In the genomic region with DNA sequence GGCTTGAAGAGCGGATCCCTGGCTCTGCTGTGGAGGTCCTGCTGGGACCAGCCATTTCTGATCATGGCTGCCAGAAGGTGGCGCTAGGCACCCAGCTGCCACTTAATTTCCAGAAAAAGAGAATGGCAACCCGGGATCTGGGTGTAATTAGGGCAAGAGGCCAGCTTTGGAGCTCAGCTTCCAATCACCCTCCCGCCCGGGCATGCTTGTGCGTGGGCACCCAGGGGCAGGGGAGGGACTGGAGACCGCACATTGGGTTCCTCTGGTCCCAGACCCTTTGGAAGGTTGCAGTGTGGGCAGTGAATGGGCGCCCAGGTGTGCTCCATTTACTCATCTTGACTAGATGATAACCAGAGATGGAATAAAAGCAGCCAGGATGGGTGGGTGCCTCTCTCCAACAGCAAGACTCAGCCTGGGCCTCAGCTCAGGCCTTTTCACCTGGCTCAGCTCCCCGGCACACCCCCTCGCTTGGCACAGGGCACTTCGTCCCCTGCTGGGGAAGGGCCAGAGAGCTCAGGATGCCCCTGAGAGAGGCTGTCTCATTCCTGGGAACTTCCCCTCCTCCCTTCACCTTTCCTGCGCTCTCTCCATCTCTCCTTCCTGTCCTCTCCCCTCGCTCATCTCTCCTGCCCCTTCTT, we compare ENCODE assay signal across 8 cellular contexts. TPM values are rescaled to one million over a fixed set of nuclear protein-coding genes. Genes with fewer than 3 reads are reported as not detected.
DNase-seq lines count a peak whose midpoint lies in the region; ATAC-seq and TF ChIP-seq lines count a peak whose summit lies in the region.

No MANE protein-coding gene starts in this region.

- H3K4me1 ChIP-seq in GM23248 (ENCODE audit: insufficient read depth) (no peaks in the 10 kb centered on the region), right atrium auricular region (no peaks in the 10 kb centered on the region)

- H3K4me2 ChIP-seq in GM23248 (ENCODE audit: unreplicated experiment): no peak overlapping the region

- TF ChIP-seq CTCF in C4-2B (conservative IDR thresholded peaks at IDR 0.05) (peak; percentile 94), right atrium auricular region (IDR thresholded peaks at IDR 0.05) (peak; percentile 68 to 90)

- H3K9me3 ChIP-seq in GM23248 (ENCODE audit: low read depth): no peaks in the 10 kb centered on the region
- H3K9me3 ChIP-seq in right atrium auricular region: no peaks in the 10 kb centered on the region

- H3K27ac ChIP-seq in C4-2B (no peak overlapping the region), GM23248 (no peak overlapping the region), right atrium auricular region (no peak overlapping the region)

- H3K79me2 ChIP-seq in GM23248 (ENCODE audit: insufficient read depth): no peaks in the 10 kb centered on the region

- no peaks in the 10 kb centered on the region for H3F3A ChIP-seq in GM23248 (ENCODE audit: insufficient read depth)

- no peaks in the 10 kb centered on the region for H3K36me3 ChIP-seq in GM23248 (ENCODE audit: low read depth)
- H3K36me3 ChIP-seq in right atrium auricular region: no peaks in the 10 kb centered on the region

- intact Hi-C loops in sciatic nerve (cut with DNase I): loop anchor here (5.0 to 10.0 kb wide), 2 partner anchors 127 to 270 kb away; no protein-coding TSS in a partner anchor

- H3K9ac ChIP-seq in GM23248: no peak overlapping the region

- no peak overlapping the region for H2AFZ ChIP-seq in GM23248

- H3K27me3 ChIP-seq in GM23248 (replicated peaks; ENCODE audit: insufficient read depth) (peaks cover 25% of the 10 kb centered on the region), right atrium auricular region (no peaks in the 10 kb centered on the region)

- no peaks in the 10 kb centered on the region for H4K20me1 ChIP-seq in GM23248 (ENCODE audit: insufficient read depth)

- H3K9me2 ChIP-seq in GM23248 (ENCODE audit: insufficient read depth): no peaks in the 10 kb centered on the region

- peak; percentile 74 for DNase-seq in GM23248
- DNase-seq in NCI-H748 treated with DMSO at 0.1 percent for 48 hours (lab: John Stamatoyannopoulos, UW): peak; percentile 2
- DNase-seq in amygdala (lab: John Stamatoyannopoulos, UW): peak in 40 of 56 donors; percentile 13 to 74 (median 39)
- DNase-seq in right atrium auricular region (ENCODE audit: low spot score): peak; percentile 62
- DNase-seq in sciatic nerve (ENCODE audit: low spot score): peak; percentile 68

- ATAC-seq in sciatic nerve (peak; percentile 65), HG02759 (IDR thresholded peaks at IDR 0.05; ENCODE audit: unreplicated experiment) (no peak), GM21526 (IDR thresholded peaks at IDR 0.05; ENCODE audit: low FRiP score, unreplicated experiment) (no peak)

- 40 to 41% methylated on average over 13 of the region's 13 CpGs for WGBS in GM23248 (ENCODE audit: low coverage in 1 of 2, low lambda C conversion rate in 2 of 2, missing lambda C conversion rate in 2 of 2), 2 experiments

- in situ Hi-C loops in GM23248 (cut with MboI): no loop called here

- H3K4me3 ChIP-seq in GM23248 (no peak overlapping the region), right atrium auricular region (no peak overlapping the region)

RNA-seq across cellular contexts. Expression of gene FAM241B, which starts 14.7 kb away (rescaled TPM):
- total RNA-seq in GM23248 (2014; rRNA removed; shearing (Covaris generic)): not detected in 2 replicates
- 0.18 and 0.42 TPM in 2 replicates for polyA plus RNA-seq in GM23248 (2016; fragmentation: Nextera tagmentation; extraction: Ambion mirVana)
- 1 to 10 TPM; 2.1 to 3.5 TPM for total RNA-seq in right atrium auricular region
- total RNA-seq in sciatic nerve: 6.1 TPM

Comparison
In these comparisons a context has a peak if more than half of its experiments do, and no peak if none do; other contexts are left out.
1. DNase-seq: peak in every context shown above with its lines; median percentile 74 in GM23248; 68 in sciatic nerve; 62 in right atrium auricular region; 39 in amygdala; 2 in NCI-H748 treated with DMSO at 0.1 percent for 48 hours.